Comparison of ENCODE assay signal across 11 cellular contexts in the genomic region with DNA sequence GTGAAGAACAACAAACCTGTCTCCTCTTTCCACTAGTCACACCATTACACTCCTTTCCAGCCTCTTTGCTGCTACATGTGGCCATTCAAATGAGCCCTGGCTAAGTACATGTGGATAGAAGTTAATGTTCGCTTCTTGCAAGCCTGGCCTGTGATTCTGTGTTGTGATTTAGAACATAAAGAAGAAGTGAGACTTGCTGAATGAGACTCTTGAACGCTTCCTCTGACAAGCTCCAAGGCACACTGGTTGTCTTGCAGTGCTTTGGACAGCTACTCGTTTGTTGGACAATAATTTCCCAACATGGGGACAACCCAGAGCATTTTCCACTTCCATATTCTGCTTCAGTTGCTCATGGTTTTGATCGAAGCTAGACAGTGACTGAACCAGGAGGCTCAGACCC. TPM values are rescaled to one million over a fixed set of nuclear protein-coding genes. Genes with fewer than 3 reads are reported as not detected.
DNase-seq lines count a peak whose midpoint lies in the region; ATAC-seq, FAIRE-seq and TF ChIP-seq lines count a peak whose summit lies in the region.
"Had no signal": no experiment of that assay in that cellular context is flagged by ENCODE, and none has a peak within 500 bp of the region (broad histone marks: within the 10 kb centered on the region; RNA-seq: fewer than 3 reads in every experiment).

No MANE protein-coding gene starts in this region.

- ATAC-seq in GM19438 (IDR thresholded peaks at IDR 0.05; ENCODE audit: low read depth, unreplicated experiment) (peak; percentile 46), HG02885 (IDR thresholded peaks at IDR 0.05; ENCODE audit: poor library complexity, unreplicated experiment) (peak; percentile 65)

- TF ChIP-seq POLR2A in GM12891 (IDR thresholded peaks at IDR 0.05; ENCODE audit: low read depth, low read length): no peak

- FAIRE-seq in GM12891 (lab: Jason Lieb, UNC): peak; percentile 56

- no peak for DNase-seq in GM12891 (ENCODE audit: insufficient read length, low spot score)
- peak; percentile 82 for DNase-seq in NOMO-1 treated with DMSO at 0.1 percent for 48 hours (lab: John Stamatoyannopoulos, UW; ENCODE audit: unreplicated experiment)
- DNase-seq in effector CD4-positive, alpha-beta T cell: no peak
- DNase-seq in NCI-H748 treated with DMSO at 0.1 percent for 48 hours (lab: John Stamatoyannopoulos, UW): no peak
- DNase-seq in A172 (ENCODE audit: low spot score): no peak
- no peak for DNase-seq in activated gamma-delta T cell treated with Interleukin-2 at 50 U/mL for 16 hours
- DNase-seq: activated T-cell treated with anti-CD3 and anti-CD28 coated beads, Interleukin-2, amount 50 U/mL, for 24 hours; NCI-H1092; stomach had no signal

TF ChIP-seq in GM12891, 5 proteins besides CTCF, POLR2A, EP300 and RAD21:
- TF ChIP-seq PAX5 (IDR thresholded peaks at IDR 0.05; ENCODE audit: insufficient read depth, low read length, severe bottlenecking): no peak
- peak; percentile 92 for TF ChIP-seq SPI1 (IDR thresholded peaks at IDR 0.05; ENCODE audit: low read depth, low read length)

RNA-seq across cellular contexts. Expression of a gene that starts 57.3 kb away (rescaled TPM):
- 12.6 TPM for polyA plus RNA-seq in GM12891 (2012; ENCODE audit: low read depth, missing spikeins)
- 92.8 and 117 TPM in 2 replicates for total RNA-seq in A172 (2014; rRNA removed; shearing (Covaris generic))
